Comparison of ENCODE assay signal across 6 cellular contexts in genomic region chr1:151147132-151147503, GRCh38. TPM values are rescaled to one million over a fixed set of nuclear protein-coding genes. Genes with fewer than 3 reads are reported as not detected.
DNase-seq lines count a peak whose midpoint lies in the region; ATAC-seq and TF ChIP-seq lines count a peak whose summit lies in the region.

No MANE protein-coding gene starts in this region.

- TF ChIP-seq CTCF in activated CD8-positive, alpha-beta T cell treated with anti-CD3 and anti-CD28 coated beads for 36 hours (IDR thresholded peaks at IDR 0.05): no peak
- TF ChIP-seq CTCF in lung (IDR thresholded peaks at IDR 0.05; ENCODE audit: control extremely low read depth, extremely low read depth): no peak

- peaks cover 24% of the 10 kb centered on the region for H3K4me1 ChIP-seq in CD4-positive, alpha-beta memory T cell (ENCODE audit: insufficient read depth, low read length)
- peaks cover 11 to 13% of the 10 kb centered on the region in 2 donors for H3K4me1 ChIP-seq in lung (ENCODE audit: control insufficient read depth in 2 of 2, insufficient read depth in 2 of 2, low read length in 2 of 2)

- peaks cover 0 to 2% of the 10 kb centered on the region in 2 donors for H3K36me3 Mint-ChIP-seq in CD4-positive, alpha-beta memory T cell
- no peaks in the 10 kb centered on the region for H3K36me3 Mint-ChIP-seq in activated CD8-positive, alpha-beta T cell treated with anti-CD3 and anti-CD28 coated beads for 36 hours (ENCODE audit: low read depth)

- H3K4me1 Mint-ChIP-seq in CD4-positive, alpha-beta memory T cell: peaks cover 9 to 33% (median 17%) of the 10 kb centered on the region in 4 donors
- peaks cover 6% of the 10 kb centered on the region for H3K4me1 Mint-ChIP-seq in activated CD8-positive, alpha-beta T cell treated with anti-CD3 and anti-CD28 coated beads for 36 hours (ENCODE audit: low read depth)

- peaks cover 0 to 2% of the 10 kb centered on the region in 2 donors for H3K27me3 Mint-ChIP-seq in CD4-positive, alpha-beta memory T cell
- H3K27me3 Mint-ChIP-seq in activated CD8-positive, alpha-beta T cell treated with anti-CD3 and anti-CD28 coated beads for 36 hours: peaks cover 3% of the 10 kb centered on the region

- POLR2A ChIA-PET in CD4-positive, alpha-beta memory T cell (lab: Charles Lee; ENCODE audit: partially characterized antibody): interaction anchor here (0.6 to 2.7 kb wide), 7 partner anchors 10 to 134 kb away, joined by 3 to 20 read pairs (median 3); partner anchors contain the start of genes LYSMD1, SCNM1 and TNFAIP8L2
- POLR2A ChIA-PET in activated CD8-positive, alpha-beta T cell treated with anti-CD3 and anti-CD28 coated beads for 36 hours (lab: Charles Lee): interaction anchor here (0.5 to 5.1 kb wide), 5 partner anchors 9 to 186 kb away, joined by 3 to 21 read pairs (median 3); partner anchors contain the start of genes CDC42SE1, MLLT11 and TNFAIP8L2

- peak overlapping the region; percentile 56 for H3K27ac ChIP-seq in CD4-positive, alpha-beta memory T cell (ENCODE audit: low read depth, low read length)
- peak overlapping the region; percentile 71 to 72 for H3K27ac ChIP-seq in lung (ENCODE audit: low read depth in 1 of 2, low read length in 1 of 2)

- peak overlapping the region in 6 of 7 donors; percentile 54 to 96 (median 94) for H3K27ac Mint-ChIP-seq in CD4-positive, alpha-beta memory T cell
- no peak overlapping the region for H3K27ac Mint-ChIP-seq in activated CD8-positive, alpha-beta T cell treated with anti-CD3 and anti-CD28 coated beads for 36 hours

- 15 to 17% methylated on average over 7 of the region's 7 CpGs for WGBS in lung, 2 donors

- DNase-seq in CD4-positive, alpha-beta memory T cell: no peak
- DNase-seq in activated CD8-positive, alpha-beta T cell treated with anti-CD3 and anti-CD28 coated beads for 36 hours: no peak
- DNase-seq in lung (ENCODE audit: low spot score) (no peak), NCI-H1092 (lab: John Stamatoyannopoulos, UW) (no peak)
- DNase-seq in stimulated activated CD4-positive, alpha-beta T cell treated with anti-CD3 and anti-CD28 coated beads, Interleukin-12 subunit alpha, Interleukin-12 subunit beta, amount 100 ng/mL, for 4 hours: no peak

- intact Hi-C loops in CD4-positive, alpha-beta memory T cell (cut with micrococcal nuclease): loop anchor here (2.0 kb wide), 1 partner anchor 16 kb away; no protein-coding TSS in a partner anchor
- intact Hi-C loops in activated CD8-positive, alpha-beta T cell treated with anti-CD3 and anti-CD28 coated beads for 36 hours (cut with micrococcal nuclease): no loop called here

- H3K9me3 Mint-ChIP-seq in CD4-positive, alpha-beta memory T cell: no peaks in the 10 kb centered on the region
- no peaks in the 10 kb centered on the region for H3K9me3 Mint-ChIP-seq in activated CD8-positive, alpha-beta T cell treated with anti-CD3 and anti-CD28 coated beads for 36 hours

- no peaks in the 10 kb centered on the region for H3K9me3 ChIP-seq in CD4-positive, alpha-beta memory T cell (ENCODE audit: control insufficient read depth in 1 of 2, low read length in 2 of 2)
- H3K9me3 ChIP-seq in lung (ENCODE audit: control insufficient read depth in 2 of 2, insufficient read depth in 1 of 2, low read length in 1 of 2): no peaks in the 10 kb centered on the region

- ATAC-seq in activated CD8-positive, alpha-beta T cell treated with anti-CD3 and anti-CD28 coated beads for 36 hours: no peak
- no peak for ATAC-seq in lung (ENCODE audit: insufficient read depth, low FRiP score)
- ATAC-seq in GM18858 (IDR thresholded peaks at IDR 0.05; ENCODE audit: unreplicated experiment): no peak

- no peaks in the 10 kb centered on the region for H3K27me3 ChIP-seq in CD4-positive, alpha-beta memory T cell (ENCODE audit: insufficient read depth, low read length)
- H3K27me3 ChIP-seq in lung (ENCODE audit: control insufficient read depth, insufficient read depth): no peaks in the 10 kb centered on the region

- CTCF ChIA-PET in CD4-positive, alpha-beta memory T cell (lab: Charles Lee; ENCODE audit: partially characterized antibody): interaction anchor here (0.8 to 1.2 kb wide), 3 partner anchors 8 to 47 kb away, joined by 3 to 5 read pairs (median 4); partner anchors contain the start of gene TNFAIP8L2
- CTCF ChIA-PET in activated CD8-positive, alpha-beta T cell treated with anti-CD3 and anti-CD28 coated beads for 36 hours (lab: Charles Lee): interaction anchor here (2.6 to 3.3 kb wide), 2 partner anchors 10 to 47 kb away, joined by 13 to 20 read pairs; partner anchors contain the start of gene TNFAIP8L2

- no peaks in the 10 kb centered on the region for H3K36me3 ChIP-seq in CD4-positive, alpha-beta memory T cell (ENCODE audit: insufficient read depth, low read length)
- H3K36me3 ChIP-seq in lung (ENCODE audit: control insufficient read depth in 2 of 2, insufficient read depth in 2 of 2, low read length in 2 of 2): no peaks in the 10 kb centered on the region

- H3K4me3 Mint-ChIP-seq in CD4-positive, alpha-beta memory T cell: peak overlapping the region; percentile 92 to 98 (median 97)
- peak overlapping the region; percentile 70 for H3K4me3 Mint-ChIP-seq in activated CD8-positive, alpha-beta T cell treated with anti-CD3 and anti-CD28 coated beads for 36 hours

- peak overlapping the region; percentile 83 for H3K4me3 ChIP-seq in CD4-positive, alpha-beta memory T cell (ENCODE audit: low read length in 2 of 2)
- peak overlapping the region; percentile 7 for H3K4me3 ChIP-seq in lung

RNA-seq across cellular contexts. Expression of gene SEMA6C, which starts 0.7 kb away (rescaled TPM):
- 1 to 10 TPM; 7.6 to 8.2 TPM for total RNA-seq in CD4-positive, alpha-beta memory T cell
- 1 to 10 TPM in 1 of 2 donors, under 1 TPM in 1; 0.54 to 2.1 TPM for polyA plus RNA-seq in CD4-positive, alpha-beta memory T cell
- total RNA-seq in activated CD8-positive, alpha-beta T cell treated with anti-CD3 and anti-CD28 coated beads for 36 hours: 1 to 10 TPM; 3.4 to 3.7 TPM
- total RNA-seq in lung: 1 to 10 TPM; 6.4 to 9.8 TPM
- 1 to 10 TPM; 6.3 to 6.7 TPM for polyA plus RNA-seq in lung

RNA-seq across cellular contexts. Expression of gene TNFAIP8L2, which starts 9.3 kb away (rescaled TPM):
- total RNA-seq in CD4-positive, alpha-beta memory T cell: 10 to 100 TPM; 45.9 to 49.7 TPM
- polyA plus RNA-seq in CD4-positive, alpha-beta memory T cell: 10 to 100 TPM; 10.8 to 42.3 TPM
- total RNA-seq in activated CD8-positive, alpha-beta T cell treated with anti-CD3 and anti-CD28 coated beads for 36 hours: 10 to 100 TPM; 16.1 to 17.5 TPM
- 10 to 100 TPM in 1 of 2 donors, 1 to 10 TPM in 1; 3.4 to 11.3 TPM for total RNA-seq in lung
- polyA plus RNA-seq in lung: 10 to 100 TPM; 26.6 to 31.8 TPM

RNA-seq across cellular contexts. Expression of gene LYSMD1, which starts 18.6 kb away (rescaled TPM):
- total RNA-seq in CD4-positive, alpha-beta memory T cell: 1 to 10 TPM; 1.0 to 1.3 TPM
- polyA plus RNA-seq in CD4-positive, alpha-beta memory T cell: under 1 TPM in 1 of 2 donors, not detected in 1; 0.59 TPM
- total RNA-seq in activated CD8-positive, alpha-beta T cell treated with anti-CD3 and anti-CD28 coated beads for 36 hours: 1 to 10 TPM; 4.5 TPM
- 10 to 100 TPM in 1 of 2 donors, 1 to 10 TPM in 1; 4.9 to 12.7 TPM for total RNA-seq in lung
- 1 to 10 TPM; 5.1 to 5.3 TPM for polyA plus RNA-seq in lung

RNA-seq across cellular contexts. Expression of gene SCNM1, which starts 18.8 kb away (rescaled TPM):
- total RNA-seq in CD4-positive, alpha-beta memory T cell: 10 to 100 TPM; 57.4 to 61.4 TPM
- polyA plus RNA-seq in CD4-positive, alpha-beta memory T cell: 10 to 100 TPM; 76.5 to 80.9 TPM
- total RNA-seq in activated CD8-positive, alpha-beta T cell treated with anti-CD3 and anti-CD28 coated beads for 36 hours: 10 to 100 TPM; 57.0 to 59.6 TPM
- 10 to 100 TPM; 30.0 to 31.3 TPM for total RNA-seq in lung
- polyA plus RNA-seq in lung: 10 to 100 TPM; 50.7 to 73.8 TPM

RNA-seq across cellular contexts. Expression of gene TMOD4, which starts 28.7 kb away (rescaled TPM):
- total RNA-seq in CD4-positive, alpha-beta memory T cell: 1 to 10 TPM; 6.4 TPM
- not detected for polyA plus RNA-seq in CD4-positive, alpha-beta memory T cell
- total RNA-seq in activated CD8-positive, alpha-beta T cell treated with anti-CD3 and anti-CD28 coated beads for 36 hours: 1 to 10 TPM; 1.9 to 2.5 TPM
- under 1 TPM in 1 of 2 donors, not detected in 1; 0.83 TPM for total RNA-seq in lung
- under 1 TPM; 0.18 to 0.31 TPM for polyA plus RNA-seq in lung
